Comparison of ENCODE assay signal across 29 cellular contexts in the genomic region with DNA sequence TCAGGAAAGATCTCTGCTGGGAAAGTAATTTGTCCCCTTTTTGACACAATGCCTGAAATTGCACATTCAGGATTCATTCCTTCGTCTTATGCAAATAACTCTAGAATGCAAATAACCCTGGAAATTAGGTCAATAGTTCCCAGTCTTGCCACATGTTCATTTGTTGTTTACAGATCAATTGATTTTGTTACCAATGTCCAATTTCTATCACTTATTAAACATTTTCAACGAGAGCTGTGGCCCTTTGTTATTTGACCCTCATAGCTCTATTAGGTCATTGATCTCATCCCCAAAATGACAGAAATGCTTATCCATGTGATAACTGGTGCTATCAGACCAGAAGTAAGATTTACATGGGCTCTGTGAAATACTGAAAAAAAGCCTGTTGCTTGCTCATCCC.
"Had no signal": no experiment of that assay in that cellular context is flagged by ENCODE, and none has a peak within 500 bp of the region (broad histone marks: within the 10 kb centered on the region; RNA-seq: fewer than 3 reads in every experiment).

No MANE protein-coding gene starts in this region.

- H3K9me3 Mint-ChIP-seq: stimulated activated memory B cell treated with anti-CD40 and anti-IgM and Interleukin-4, amounts not matched to agents 10 μg/mL and 1 μg/mL and 100 μg/mL, for 72 hours; stimulated activated naive B cell treated with anti-CD40 and anti-IgM and Interleukin-4, amounts not matched to agents 10 μg/mL and 1 μg/mL and 100 μg/mL, for 72 hours; stimulated activated naive CD8-positive, alpha-beta T cell treated with anti-CD3 and anti-CD28 coated beads, Interleukin-15, amount 100 ng/mL, for 72 hours; stimulated activated naive CD8-positive, alpha-beta T cell treated with anti-CD3 and anti-CD28 coated beads, Interleukin-15, Interleukin-2, amounts not matched to agents 100 ng/mL and 50 ng/mL, for 24 hours; type B pancreatic cell had no signal

- H3K4me1 Mint-ChIP-seq: stimulated activated effector memory CD8-positive, alpha-beta T cell treated with anti-CD3 and anti-CD28 coated beads, Interleukin-12 subunit alpha, Interleukin-12 subunit beta, amount 100 ng/mL, for 72 hours; stimulated activated memory B cell treated with anti-CD40 and anti-IgM and Interleukin-4, amounts not matched to agents 10 μg/mL and 1 μg/mL and 100 μg/mL, for 72 hours; stimulated activated naive B cell treated with anti-CD40 and anti-IgM and Interleukin-4, amounts not matched to agents 10 μg/mL and 1 μg/mL and 100 μg/mL, for 72 hours; stimulated activated naive CD8-positive, alpha-beta T cell treated with anti-CD3 and anti-CD28 coated beads, Interleukin-15, amount 100 ng/mL, for 72 hours had no signal

- H3K9me3 ChIP-seq: stomach, testis, thoracic aorta, thyroid gland, tibial artery, tibial nerve, transverse colon, upper lobe of left lung, upper lobe of right lung, uterus, vagina had no signal

- H3K4me1 ChIP-seq: stomach, suprapubic skin, testis, thyroid gland, tibial artery, tibial nerve, transverse colon, upper lobe of left lung, upper lobe of right lung, uterus, vagina had no signal

- H3K36me3 Mint-ChIP-seq: stimulated activated effector memory CD8-positive, alpha-beta T cell treated with anti-CD3 and anti-CD28 coated beads, Interleukin-12 subunit alpha, Interleukin-12 subunit beta, amount 100 ng/mL, for 72 hours; stimulated activated memory B cell treated with anti-CD40 and anti-IgM and Interleukin-4, amounts not matched to agents 10 μg/mL and 1 μg/mL and 100 μg/mL, for 72 hours; stimulated activated naive B cell treated with anti-CD40 and anti-IgM and Interleukin-4, amounts not matched to agents 10 μg/mL and 1 μg/mL and 100 μg/mL, for 72 hours; type B pancreatic cell had no signal

- H3K27me3 ChIP-seq: stomach, suprapubic skin, testis, thyroid gland, tibial artery, tibial nerve, transverse colon, upper lobe of left lung, upper lobe of right lung, uterus, vagina had no signal

- H3K27ac ChIP-seq: stomach, suprapubic skin, testis, thoracic aorta, thyroid gland, tibial artery, tibial nerve, transverse colon, upper lobe of left lung, upper lobe of right lung, uterus, vagina had no signal

- H3K4me3 ChIP-seq: stomach, suprapubic skin, testis, thoracic aorta, thyroid gland, tibial artery, tibial nerve, transverse colon, upper lobe of left lung, upper lobe of right lung, uterus, vagina had no signal

- H3K27me3 Mint-ChIP-seq: stimulated activated memory B cell treated with anti-CD40 and anti-IgM and Interleukin-4, amounts not matched to agents 10 μg/mL and 1 μg/mL and 100 μg/mL, for 72 hours; stimulated activated naive B cell treated with anti-CD40 and anti-IgM and Interleukin-4, amounts not matched to agents 10 μg/mL and 1 μg/mL and 100 μg/mL, for 72 hours; stimulated activated naive CD8-positive, alpha-beta T cell treated with anti-CD3 and anti-CD28 coated beads, Interleukin-15, amount 100 ng/mL, for 72 hours; stimulated activated naive CD8-positive, alpha-beta T cell treated with anti-CD3 and anti-CD28 coated beads, Interleukin-15, Interleukin-2, amounts not matched to agents 100 ng/mL and 50 ng/mL, for 24 hours; type B pancreatic cell had no signal

- H3K36me3 ChIP-seq: stomach, suprapubic skin, thoracic aorta, thyroid gland, tibial artery, tibial nerve, transverse colon, upper lobe of left lung, upper lobe of right lung, uterus, vagina had no signal

- ATAC-seq: stimulated activated effector memory CD8-positive, alpha-beta T cell treated with anti-CD3 and anti-CD28 coated beads, Interleukin-12 subunit alpha, Interleukin-12 subunit beta, amount 100 ng/mL, for 72 hours; stimulated activated memory B cell treated with anti-CD40 and anti-IgM and Interleukin-4, amounts not matched to agents 10 μg/mL and 1 μg/mL and 100 μg/mL, for 72 hours; stimulated activated naive B cell treated with anti-CD40 and anti-IgM and Interleukin-4, amounts not matched to agents 10 μg/mL and 1 μg/mL and 100 μg/mL, for 72 hours; stimulated activated naive CD8-positive, alpha-beta T cell treated with anti-CD3 and anti-CD28 coated beads, Interleukin-15, amount 100 ng/mL, for 72 hours; stimulated activated naive CD8-positive, alpha-beta T cell treated with anti-CD3 and anti-CD28 coated beads, Interleukin-15, Interleukin-2, amounts not matched to agents 100 U/mL and 50 U/mL, for 24 hours; upper lobe of right lung had no signal

- H3K4me3 Mint-ChIP-seq: stimulated activated effector memory CD8-positive, alpha-beta T cell treated with anti-CD3 and anti-CD28 coated beads, Interleukin-12 subunit alpha, Interleukin-12 subunit beta, amount 100 ng/mL, for 72 hours; stimulated activated memory B cell treated with anti-CD40 and anti-IgM and Interleukin-4, amounts not matched to agents 10 μg/mL and 1 μg/mL and 100 μg/mL, for 72 hours; stimulated activated naive B cell treated with anti-CD40 and anti-IgM and Interleukin-4, amounts not matched to agents 10 μg/mL and 1 μg/mL and 100 μg/mL, for 72 hours; stimulated activated naive CD8-positive, alpha-beta T cell treated with anti-CD3 and anti-CD28 coated beads, Interleukin-15, amount 100 ng/mL, for 72 hours; stimulated activated naive CD8-positive, alpha-beta T cell treated with anti-CD3 and anti-CD28 coated beads, Interleukin-15, Interleukin-2, amounts not matched to agents 100 ng/mL and 50 ng/mL, for 24 hours; type B pancreatic cell had no signal

- H3K27ac Mint-ChIP-seq: stimulated activated effector memory CD8-positive, alpha-beta T cell treated with anti-CD3 and anti-CD28 coated beads, Interleukin-12 subunit alpha, Interleukin-12 subunit beta, amount 100 ng/mL, for 72 hours; stimulated activated memory B cell treated with anti-CD40 and anti-IgM and Interleukin-4, amounts not matched to agents 10 μg/mL and 1 μg/mL and 100 μg/mL, for 72 hours; stimulated activated naive B cell treated with anti-CD40 and anti-IgM and Interleukin-4, amounts not matched to agents 10 μg/mL and 1 μg/mL and 100 μg/mL, for 72 hours; stimulated activated naive CD8-positive, alpha-beta T cell treated with anti-CD3 and anti-CD28 coated beads, Interleukin-15, amount 100 ng/mL, for 72 hours; stimulated activated naive CD8-positive, alpha-beta T cell treated with anti-CD3 and anti-CD28 coated beads, Interleukin-15, Interleukin-2, amounts not matched to agents 100 ng/mL and 50 ng/mL, for 24 hours; type B pancreatic cell had no signal

- FAIRE-seq: urothelium cell line had no signal

- DNase-seq: stimulated activated CD4-positive, alpha-beta T cell treated with anti-CD3 and anti-CD28 coated beads, Interleukin-2, amount 100 ng/mL, for 48 hours; stimulated activated CD4-positive, alpha-beta T cell treated with anti-CD3 and anti-CD28 coated beads, Interleukin-4, amount 100 ng/mL, for 1 hour; stimulated activated CD4-positive, alpha-beta T cell treated with anti-CD3 and anti-CD28 coated beads, Interleukin-4, amount 100 ng/mL, for 24 hours; stimulated activated CD4-positive, alpha-beta T cell treated with anti-CD3 and anti-CD28 coated beads, Interleukin-4, amount 100 ng/mL, for 4 hours; stimulated activated CD8-positive, alpha-beta memory T cell treated with anti-CD3 and anti-CD28 coated beads, Interleukin-4, amount 100 ng/mL, for 48 hours; stimulated activated naive B cell treated with anti-CD40 and anti-IgM and Interleukin-4, amounts not matched to agents 10 μg/mL and 1 μg/mL and 100 μg/mL, for 72 hours; stimulated activated naive CD4-positive, alpha-beta T cell; stimulated activated naive CD4-positive, alpha-beta T cell treated with Interleukin-2 at 50 U/mL for 16 hours; stimulated activated naive CD8-positive, alpha-beta T cell treated with anti-CD3 and anti-CD28 coated beads, Interleukin-15, amount 100 ng/mL, for 72 hours; stimulated activated naive CD8-positive, alpha-beta T cell treated with anti-CD3 and anti-CD28 coated beads, Interleukin-15, Interleukin-2, amounts not matched to agents 100 U/mL and 50 U/mL, for 24 hours; stomach; substantia nigra; testis; thyroid gland; tibial artery; transverse colon; trophoblast cell; upper lobe of left lung; upper lobe of right lung; uterus had no signal
